In the genomic region with DNA sequence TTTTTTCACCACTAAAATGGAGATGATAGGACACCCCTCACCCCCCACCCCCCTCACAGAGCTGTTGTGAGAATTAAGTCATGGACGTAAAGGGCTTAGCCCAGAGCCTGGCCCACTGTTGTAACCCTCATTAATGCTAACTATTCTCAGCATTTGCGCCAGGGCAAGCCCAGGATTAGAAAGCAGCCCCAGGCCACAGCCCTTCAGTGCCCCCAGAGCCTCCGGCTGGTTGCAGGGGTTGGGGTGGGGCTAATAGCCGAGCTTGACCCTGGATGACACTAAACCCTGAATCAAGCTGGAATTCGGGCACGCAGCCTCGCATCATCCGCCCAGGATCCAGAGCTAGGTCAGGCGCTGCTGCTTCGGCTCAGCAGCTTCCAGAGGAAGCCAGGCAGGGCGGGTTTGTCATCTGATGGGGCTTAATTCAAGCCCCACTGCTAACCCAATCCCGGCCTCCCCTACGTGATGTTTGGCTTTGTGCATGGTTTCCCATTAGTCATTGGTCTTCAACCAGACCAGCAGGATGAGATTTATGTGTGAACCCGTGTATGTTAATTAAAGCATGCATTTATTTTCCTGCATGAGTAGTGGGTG, we compare ENCODE assay signal across 8 cellular contexts. TPM values are rescaled to one million over a fixed set of nuclear protein-coding genes. Genes with fewer than 3 reads are reported as not detected.
DNase-seq lines count a peak whose midpoint lies in the region; ATAC-seq, FAIRE-seq and TF ChIP-seq lines count a peak whose summit lies in the region.

No MANE protein-coding gene starts in this region.

- H4K20me1 ChIP-seq in GM23248 (ENCODE audit: insufficient read depth) = no peaks in the 10 kb centered on the region

- in situ Hi-C loops in GM23248 (cut with MboI) = no loop called here

- no peaks in the 10 kb centered on the region for H3K9me2 ChIP-seq in GM23248 (ENCODE audit: insufficient read depth)

- no peak for ATAC-seq in GM19467 (IDR thresholded peaks at IDR 0.05; ENCODE audit: unreplicated experiment)

- peak overlapping the region; percentile 94 for H2AFZ ChIP-seq in GM23248

- H3K27ac ChIP-seq in GM23248 = peak overlapping the region; percentile 50

- H3K36me3 ChIP-seq in GM23248 (ENCODE audit: low read depth) = no peaks in the 10 kb centered on the region

- peak; percentile 20 for FAIRE-seq in RCC 7860 (lab: Jason Lieb, UNC)

- H3K27me3 ChIP-seq in GM23248 (replicated peaks; ENCODE audit: insufficient read depth) = no peaks in the 10 kb centered on the region

- no peaks in the 10 kb centered on the region for H3K79me2 ChIP-seq in GM23248 (ENCODE audit: insufficient read depth)

- H3K4me3 ChIP-seq in GM23248 (peak overlapping the region; percentile 81), epithelial cell of esophagus (ENCODE audit: low read length) (no peak overlapping the region)

- no peaks in the 10 kb centered on the region for H3K9me3 ChIP-seq in GM23248 (ENCODE audit: low read depth)

- WGBS in GM23248 (ENCODE audit: low coverage in 1 of 2, low lambda C conversion rate in 2 of 2, missing lambda C conversion rate in 2 of 2), 2 experiments = 7 to 15% methylated on average over 12 to 14 of the region's 14 CpGs

- peak overlapping the region; percentile 70 for H3K4me2 ChIP-seq in GM23248 (ENCODE audit: unreplicated experiment)

- peak overlapping the region; percentile 78 for H3K9ac ChIP-seq in GM23248

- peaks cover 21% of the 10 kb centered on the region; the same call in 1 of the 2 replicates for H3F3A ChIP-seq in GM23248 (ENCODE audit: insufficient read depth)

- no peak for TF ChIP-seq CTCF in epithelial cell of esophagus (IDR thresholded peaks at IDR 0.05; ENCODE audit: insufficient read depth, low read depth, low read length, missing control alignments)

- DNase-seq in GM23248 (peak; percentile 89), RCC 7860 (ENCODE audit: low spot score) (peak; percentile 31), epithelial cell of esophagus (ENCODE audit: low read depth) (peak; percentile 79), myocyte (ENCODE audit: low read depth) (peak; percentile 82), GM19238 (ENCODE audit: insufficient read length, low spot score) (no peak), germinal center (ENCODE audit: low spot score) (no peak), globus pallidus (ENCODE audit: low spot score) (no peak)

- H3K4me1 ChIP-seq in GM23248 (ENCODE audit: insufficient read depth) = peaks cover 11% of the 10 kb centered on the region; the same call in 1 of the 2 replicates

RNA-seq across cellular contexts. Expression of a gene that starts 1.2 kb away (rescaled TPM):
- 3.8 and 4.2 TPM in 2 replicates for total RNA-seq in GM23248 (2014; rRNA removed; shearing (Covaris generic))
- polyA plus RNA-seq in GM23248 (2016; fragmentation: Nextera tagmentation; extraction: Ambion mirVana) = 2.1 and 2.3 TPM in 2 replicates
- total RNA-seq in myocyte = 9.5 and 16.3 TPM in 2 replicates
- polyA plus RNA-seq in myocyte (2012) = 12.6 TPM

Comparison
In these comparisons a context has a peak if more than half of its experiments do, and no peak if none do; other contexts are left out.
1. DNase-seq: peak in GM23248 (single experiment), RCC 7860 (single experiment), epithelial cell of esophagus (single experiment) and myocyte (single experiment); none in GM19238 (single experiment), germinal center (single experiment) and globus pallidus (single experiment).